Comparison of ENCODE assay signal across 26 cellular contexts in genomic region chr18:79718126-79718525, GRCh38.
"Had no signal": no experiment of that assay in that cellular context is flagged by ENCODE, and none has a peak within 500 bp of the region (broad histone marks: within the 10 kb centered on the region; RNA-seq: fewer than 3 reads in every experiment).

No MANE protein-coding gene starts in this region.

- H3K4me1 Mint-ChIP-seq: memory B cell had no signal

- H3K9me3 Mint-ChIP-seq: immature natural killer cell; naive thymus-derived CD8-positive, alpha-beta T cell; stimulated activated effector memory CD8-positive, alpha-beta T cell treated with anti-CD3 and anti-CD28 coated beads, Interleukin-12 subunit alpha, Interleukin-12 subunit beta, amount 100 ng/mL, for 72 hours had no signal

- DNase-seq: dorsolateral prefrontal cortex; effector CD4-positive, alpha-beta T cell; erythroblast; esophagus squamous epithelium; foreskin melanocyte; hypothalamus; immature natural killer cell; islet precursor cell; kidney glomerular epithelial cell; left ventricle myocardium superior; midbrain; naive thymus-derived CD8-positive, alpha-beta T cell; nephron progenitor cell; occipital lobe; ovary; psoas muscle; sigmoid colon; stimulated activated CD4-positive, alpha-beta T cell treated with anti-CD3 and anti-CD28 coated beads, Interleukin-2, amount 100 ng/mL, for 24 hours; stimulated activated CD4-positive, alpha-beta T cell treated with anti-CD3 and anti-CD28 coated beads, Interleukin-4, amount 100 ng/mL, for 24 hours; stimulated activated naive CD4-positive, alpha-beta T cell treated with Interleukin-2 at 50 U/mL for 16 hours; stomach; thyroid gland; trophoblast cell had no signal

- ATAC-seq: left ventricle myocardium superior; psoas muscle; stimulated activated effector memory CD8-positive, alpha-beta T cell treated with anti-CD3 and anti-CD28 coated beads, Interleukin-12 subunit alpha, Interleukin-12 subunit beta, amount 100 ng/mL, for 72 hours had no signal

- H3K27ac Mint-ChIP-seq: memory B cell; nephron progenitor cell; stimulated activated effector memory CD8-positive, alpha-beta T cell treated with anti-CD3 and anti-CD28 coated beads, Interleukin-12 subunit alpha, Interleukin-12 subunit beta, amount 100 ng/mL, for 72 hours had no signal

- H3K9me3 ChIP-seq: esophagus squamous epithelium, ovary, psoas muscle, sigmoid colon, stomach, thyroid gland, vagina had no signal

- H3K27me3 Mint-ChIP-seq: memory B cell; naive thymus-derived CD8-positive, alpha-beta T cell had no signal

- H3K4me3 Mint-ChIP-seq: immature natural killer cell; memory B cell; naive thymus-derived CD8-positive, alpha-beta T cell; nephron progenitor cell; stimulated activated effector memory CD8-positive, alpha-beta T cell treated with anti-CD3 and anti-CD28 coated beads, Interleukin-12 subunit alpha, Interleukin-12 subunit beta, amount 100 ng/mL, for 72 hours had no signal
